Comparison of ENCODE assay signal across 8 cellular contexts in the genomic region with DNA sequence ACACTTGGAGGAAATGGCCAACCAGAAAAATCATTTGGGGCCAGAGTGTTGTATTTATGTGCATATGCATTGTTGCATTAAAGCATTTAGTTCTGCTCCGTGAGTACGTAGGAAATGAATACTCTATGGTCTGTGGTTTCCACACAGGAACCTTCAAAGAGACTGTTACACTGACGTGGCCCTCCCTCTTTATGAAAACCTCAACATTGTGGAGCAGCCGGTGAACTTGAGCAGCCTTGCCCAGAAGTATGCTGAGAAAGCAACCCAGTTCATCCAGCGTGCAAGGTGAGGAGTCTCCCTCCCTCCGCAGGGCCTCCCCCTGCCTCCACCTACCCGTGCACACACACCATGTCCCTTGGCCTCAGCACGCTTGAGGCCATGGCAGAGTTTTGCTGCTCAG.
DNase-seq lines count a peak whose midpoint lies in the region; ATAC-seq and TF ChIP-seq lines count a peak whose summit lies in the region.

No MANE protein-coding gene starts in this region.

- H3K36me3 ChIP-seq in IMR-90 (ENCODE audit: control insufficient read depth, insufficient read depth, low read length) = no peaks in the 10 kb centered on the region
- peaks cover 32% of the 10 kb centered on the region for H3K36me3 ChIP-seq in neutrophil
- H3K36me3 ChIP-seq in esophagus squamous epithelium = peaks cover 0 to 16% (median 0%) of the 10 kb centered on the region in 3 donors

- no peak overlapping the region for H3K56ac ChIP-seq in IMR-90 (ENCODE audit: extremely low read depth, insufficient read depth, low read length)

- peak overlapping the region; percentile 6; the same call in 1 of the 2 replicates for H2BK120ac ChIP-seq in IMR-90 (ENCODE audit: low read depth, low read length)

- H3K4ac ChIP-seq in IMR-90 (ENCODE audit: low read depth, low read length) = no peak overlapping the region

- no peaks in the 10 kb centered on the region for H4K20me1 ChIP-seq in IMR-90 (ENCODE audit: insufficient read depth, low read length)

- CTCF ChIA-PET in IMR-90 (lab: Yijun Ruan, JAX) = interaction anchor here (0.6 kb wide), 1 partner anchor 1821 kb away, joined by 5 read pairs; no protein-coding TSS in a partner anchor

- H2AFZ ChIP-seq in IMR-90 (replicated peaks; ENCODE audit: low read length, poor library complexity) = peak overlapping the region; percentile 51

- TF ChIP-seq POLR2A in IMR-90 (IDR thresholded peaks at IDR 0.05; ENCODE audit: low read depth, low read length) = no peak
- no peak for TF ChIP-seq POLR2A in esophagus squamous epithelium (IDR thresholded peaks at IDR 0.05)

- H3K27me3 ChIP-seq in IMR-90 (ENCODE audit: control insufficient read depth, insufficient read depth, low read length) (no peaks in the 10 kb centered on the region), neutrophil (no peaks in the 10 kb centered on the region), esophagus squamous epithelium (no peaks in the 10 kb centered on the region)

- TF ChIP-seq CTCF in IMR-90 (conservative IDR thresholded peaks at IDR 0.05; ENCODE audit: low read depth, low read length) (no peak), neutrophil (IDR thresholded peaks at IDR 0.05) (no peak), esophagus squamous epithelium (IDR thresholded peaks at IDR 0.05) (no peak)

- dilution Hi-C loops in IMR-90 (cut with HindIII; ENCODE audit: low sequenced_read_pairs, unreplicated experiment) = no loop called here

- H4K91ac ChIP-seq in IMR-90 (ENCODE audit: insufficient read depth, low read depth, low read length) = no peak overlapping the region

- no peak overlapping the region for H4K5ac ChIP-seq in IMR-90 (ENCODE audit: low read depth, low read length)

- H3K9ac ChIP-seq in IMR-90 (ENCODE audit: low read depth, low read length) = no peak overlapping the region

- H3K4me1 ChIP-seq in IMR-90 (ENCODE audit: control insufficient read depth, insufficient read depth, low read length) (peaks cover 10% of the 10 kb centered on the region), neutrophil (ENCODE audit: control insufficient read depth in 1 of 2, insufficient read depth in 1 of 2, low read depth in 1 of 2, low read length in 1 of 2) (peaks cover 68 to 70% of the 10 kb centered on the region in 2 experiments), esophagus squamous epithelium (peaks cover 0 to 4% (median 0%) of the 10 kb centered on the region in 3 donors)

- no peak overlapping the region for H2AK9ac ChIP-seq in IMR-90 (replicated peaks; ENCODE audit: low read depth, low read length, poor library complexity)

- WGBS in IMR-90 (ENCODE audit: extremely low coverage in 2 of 2, insufficient read length in 1 of 2), 2 experiments = no CpG with 5 or more reads among the region's 8 CpGs
- 64 to 73% methylated on average over 7 to 8 of the region's 8 CpGs for WGBS in esophagus squamous epithelium, 2 donors

- no peak overlapping the region for H2BK5ac ChIP-seq in IMR-90 (ENCODE audit: low read depth, low read length, poor library complexity, severe bottlenecking)

- peak overlapping the region; percentile 5; the same call in 1 of the 2 replicates for H2BK20ac ChIP-seq in IMR-90 (ENCODE audit: low read depth, low read length)

- H3K9me1 ChIP-seq in IMR-90 (ENCODE audit: insufficient read depth, low read length) = peaks cover 16% of the 10 kb centered on the region

- no peak overlapping the region for H2AK5ac ChIP-seq in IMR-90 (ENCODE audit: low read depth, low read length)

- H3K79me1 ChIP-seq in IMR-90 (ENCODE audit: low read depth in 1 of 2, low read length in 2 of 2) = no peaks in the 10 kb centered on the region

- H4K8ac ChIP-seq in IMR-90 (ENCODE audit: low read depth in 2 of 2, low read length in 2 of 2) = no peak overlapping the region

- no peak for DNase-seq in IMR-90
- peak; percentile 74 for DNase-seq in activated CD8-positive, alpha-beta memory T cell treated with anti-CD3 and anti-CD28 coated beads, Interleukin-2, amount 50 U/mL, for 48 hours
- no peak for DNase-seq in iPS-NIHi11 (ENCODE audit: low spot score)
- DNase-seq in cortex of kidney (lab: John Stamatoyannopoulos, UW) = no peak
- no peak for DNase-seq in posterior vena cava (ENCODE audit: low spot score)
- no peak for DNase-seq in esophagus squamous epithelium (lab: John Stamatoyannopoulos, UW)

- intact Hi-C loops in IMR-90 (cut with micrococcal nuclease) (no loop called here), posterior vena cava (cut with DNase I) (no loop called here), esophagus squamous epithelium (cut with DNase I) (no loop called here)

- no peak overlapping the region for H3K4me2 ChIP-seq in IMR-90 (ENCODE audit: low read depth, low read length)

- no peak overlapping the region for H3K4me3 ChIP-seq in IMR-90 (ENCODE audit: insufficient read depth, low read depth, low read length)
- peak overlapping the region; percentile 2 to 23 for H3K4me3 ChIP-seq in neutrophil (ENCODE audit: low read depth in 1 of 2, low read length in 1 of 2)
- no peak overlapping the region for H3K4me3 ChIP-seq in esophagus squamous epithelium

- BruUV-seq in IMR-90 (replicated peaks; lab: Mats Ljungman, UMichigan) = no TSS peak

- no peak overlapping the region for H3K23ac ChIP-seq in IMR-90 (ENCODE audit: low read depth, low read length)

- H3K27ac ChIP-seq in IMR-90 (ENCODE audit: insufficient read depth, low read length) (no peak overlapping the region), neutrophil (peak overlapping the region; percentile 87), esophagus squamous epithelium (peak overlapping the region in 1 of 4 donors; percentile 0)

- H2BK15ac ChIP-seq in IMR-90 (ENCODE audit: low read depth, low read length) = no peak overlapping the region

- H3K9me3 ChIP-seq in IMR-90 (ENCODE audit: control insufficient read depth, insufficient read depth, low read length) = no peaks in the 10 kb centered on the region
- H3K9me3 ChIP-seq in neutrophil = no peaks in the 10 kb centered on the region
- no peaks in the 10 kb centered on the region for H3K9me3 ChIP-seq in esophagus squamous epithelium

- H3K18ac ChIP-seq in IMR-90 (ENCODE audit: low read depth, low read length) = no peak overlapping the region

- H3K14ac ChIP-seq in IMR-90 (replicated peaks; ENCODE audit: low read depth, low read length) = no peak overlapping the region

- ATAC-seq in GM19395 (IDR thresholded peaks at IDR 0.05; ENCODE audit: unreplicated experiment) = peak; percentile 94
- ATAC-seq in IMR-90 (ENCODE audit: low read depth) = no peak

- POLR2A ChIA-PET in IMR-90 (lab: Charles Lee; ENCODE audit: unreplicated experiment) = no interaction called here

- TF ChIP-seq RAD21 in IMR-90 (IDR thresholded peaks at IDR 0.05; ENCODE audit: low read length) = no peak

- in situ Hi-C loops in IMR-90 (cut with MboI; ENCODE audit: low sequenced_read_pairs) = no loop called here

TF ChIP-seq in IMR-90, 13 proteins besides CTCF, POLR2A, EP300 and RAD21:
- TF ChIP-seq RFX5 (IDR thresholded peaks at IDR 0.05; ENCODE audit: low read depth, low read length) (no peak), SMC3 (IDR thresholded peaks at IDR 0.05; ENCODE audit: low read depth, low read length) (no peak), BHLHE40 (IDR thresholded peaks at IDR 0.05; ENCODE audit: low read depth, low read length) (no peak), RCOR1 (IDR thresholded peaks at IDR 0.05; ENCODE audit: insufficient replicate concordance, low read length) (no peak), USF2 (IDR thresholded peaks at IDR 0.05; ENCODE audit: low read depth, low read length) (no peak), MAFK (IDR thresholded peaks at IDR 0.05; ENCODE audit: low read depth, low read length) (no peak), FOS (IDR thresholded peaks at IDR 0.05; ENCODE audit: low read depth, low read length) (no peak), ELK1 (IDR thresholded peaks at IDR 0.05; ENCODE audit: borderline replicate concordance, low read depth, low read length) (no peak), MAZ (IDR thresholded peaks at IDR 0.05; ENCODE audit: borderline replicate concordance, low read depth, low read length) (no peak), CEBPB (IDR thresholded peaks at IDR 0.05; ENCODE audit: low read depth, low read length) (no peak), NFE2L2 (IDR thresholded peaks at IDR 0.05; ENCODE audit: low read depth, low read length) (no peak), CHD1 (IDR thresholded peaks at IDR 0.05; ENCODE audit: low read depth, low read length) (no peak), MXI1 (IDR thresholded peaks at IDR 0.05; ENCODE audit: borderline replicate concordance, low read depth, low read length) (no peak)

Comparison
In these comparisons a context has a peak if more than half of its experiments do, and no peak if none do; other contexts are left out.
1. H3K4me3 ChIP-seq: peak in neutrophil (2 of 2); none in IMR-90 (single experiment) and esophagus squamous epithelium (0 of 4).